10 cellular contexts compared by ENCODE assay signal in the genomic region with DNA sequence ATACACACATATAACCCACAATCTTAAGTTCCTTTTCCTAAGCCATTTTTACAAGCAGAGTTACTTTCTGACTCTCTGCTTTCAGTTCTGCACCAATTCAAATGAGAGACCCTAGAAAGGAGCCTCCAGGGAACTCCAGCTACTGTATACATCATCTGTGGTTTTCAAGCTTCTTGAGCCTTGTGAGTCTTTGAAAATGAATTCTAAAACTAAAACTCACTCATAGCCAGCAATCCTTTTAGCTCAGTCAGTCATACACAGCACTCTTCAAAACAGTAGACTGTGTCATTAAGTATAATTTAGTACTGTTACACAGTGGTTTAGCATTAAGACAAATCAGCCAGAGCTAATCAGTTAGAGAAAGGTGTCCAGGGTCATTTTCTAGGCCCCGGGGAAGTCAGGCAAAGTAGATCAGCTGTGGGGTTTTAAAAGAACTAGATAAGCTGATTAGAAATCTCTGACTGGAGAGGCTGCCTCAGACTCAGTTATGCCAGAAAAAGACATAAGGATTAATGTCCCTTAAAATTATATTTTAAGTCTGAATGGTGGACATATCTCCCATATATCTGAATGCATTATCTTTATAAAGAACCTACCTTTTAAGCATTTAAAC.
DNase-seq lines count a peak whose midpoint lies in the region; ATAC-seq and TF ChIP-seq lines count a peak whose summit lies in the region.
"Had no signal": no experiment of that assay in that cellular context is flagged by ENCODE, and none has a peak within 500 bp of the region (broad histone marks: within the 10 kb centered on the region; RNA-seq: fewer than 3 reads in every experiment).

No MANE protein-coding gene starts in this region.

- BruUV-seq in OCI-LY7 (replicated peaks; lab: Mats Ljungman, UMichigan) = no TSS peak

- H3K4me3 ChIP-seq in OCI-LY7 (ENCODE audit: low read depth, low read length, poor library complexity, severe bottlenecking) (no peak overlapping the region), mesendoderm (ENCODE audit: low read length) (no peak overlapping the region)
- H3K4me3 ChIP-seq: gastroesophageal sphincter had no signal

- no peak overlapping the region for H2BK15ac ChIP-seq in mesendoderm (replicated peaks; ENCODE audit: low read depth)

- H3K36me3 ChIP-seq in OCI-LY7 (ENCODE audit: insufficient read depth, low read length) = no peaks in the 10 kb centered on the region
- H3K36me3 ChIP-seq in mesendoderm (ENCODE audit: control insufficient read depth, insufficient read depth, low read length) = no peaks in the 10 kb centered on the region
- H3K36me3 ChIP-seq: gastroesophageal sphincter had no signal

- H3K4me1 ChIP-seq in OCI-LY7 (ENCODE audit: insufficient read depth, low read length, poor library complexity, severe bottlenecking) (peaks cover 29% of the 10 kb centered on the region), mesendoderm (ENCODE audit: control insufficient read depth, low read depth, low read length) (no peaks in the 10 kb centered on the region)

- no peak overlapping the region for H4K8ac ChIP-seq in mesendoderm (ENCODE audit: low read depth, low read length)

- H3K56ac ChIP-seq in mesendoderm (ENCODE audit: low read length) = no peak overlapping the region

- no peaks in the 10 kb centered on the region for H3K9me3 ChIP-seq in OCI-LY7 (ENCODE audit: low read length)
- H3K9me3 ChIP-seq: gastroesophageal sphincter had no signal

- H2BK5ac ChIP-seq in mesendoderm (ENCODE audit: low read length) = no peak overlapping the region

- H4K5ac ChIP-seq in mesendoderm (ENCODE audit: low read length) = no peak overlapping the region

- intact Hi-C loops in OCI-LY7 (cut with micrococcal nuclease; ENCODE audit: unreplicated experiment) = loop anchor here (5.0 kb wide), 1 partner anchor 179 kb away; no protein-coding TSS in a partner anchor

- H2AFZ ChIP-seq in OCI-LY7 (ENCODE audit: low read length) = no peak overlapping the region

- H2AK5ac ChIP-seq in mesendoderm (ENCODE audit: low read length) = no peak overlapping the region

- H3K4ac ChIP-seq in mesendoderm (ENCODE audit: low read depth, low read length) = no peak overlapping the region

- H3K27ac ChIP-seq in OCI-LY7 (ENCODE audit: low read depth, low read length, poor library complexity, severe bottlenecking) (no peak overlapping the region), mesendoderm (ENCODE audit: low read depth, low read length) (no peak overlapping the region)

- no peak overlapping the region for H3K23ac ChIP-seq in mesendoderm (ENCODE audit: low read length)

- TF ChIP-seq CTCF in OCI-LY7 (conservative IDR thresholded peaks at IDR 0.05; ENCODE audit: low read length) (no peak), GM20000 (IDR thresholded peaks at IDR 0.05; ENCODE audit: extremely low read depth, missing control alignments) (no peak)

- H4K20me1 ChIP-seq in OCI-LY7 (ENCODE audit: insufficient read depth, low read length) = no peaks in the 10 kb centered on the region

- CTCF ChIA-PET in OCI-LY7 (lab: Charles Lee; ENCODE audit: unreplicated experiment) = interaction anchor here (0.6 kb wide), 2 partner anchors 1364 to 1510 kb away, joined by 3 read pairs; no protein-coding TSS in a partner anchor

- no peaks in the 10 kb centered on the region for H3K79me2 ChIP-seq in OCI-LY7 (ENCODE audit: insufficient read depth, low read depth, low read length)
- no peaks in the 10 kb centered on the region for H3K79me2 ChIP-seq in mesendoderm (ENCODE audit: control insufficient read depth, insufficient read depth, low read length)

- WGBS in mesendoderm (ENCODE audit: extremely low coverage, insufficient coverage, low lambda C conversion rate) = no CpG with 5 or more reads among the region's 1 CpG

- no peak overlapping the region for H2BK120ac ChIP-seq in mesendoderm (ENCODE audit: low read depth, low read length)

- no peaks in the 10 kb centered on the region for H3K9me2 ChIP-seq in OCI-LY7 (ENCODE audit: insufficient read depth, low read length)

- peak overlapping the region; percentile 28 for H3K18ac ChIP-seq in mesendoderm (ENCODE audit: low read length)

- DNase-seq in OCI-LY7 (ENCODE audit: low spot score) (peak; percentile 80), mesendoderm (peak; percentile 10), pons (ENCODE audit: low spot score) (no peak), GM20000 (ENCODE audit: low spot score) (no peak)

- ATAC-seq in GM18511 (IDR thresholded peaks at IDR 0.05; ENCODE audit: unreplicated experiment) (peak; percentile 67), HG02870 (IDR thresholded peaks at IDR 0.05; ENCODE audit: unreplicated experiment) (peak; percentile 75), HG02970 (IDR thresholded peaks at IDR 0.05; ENCODE audit: low FRiP score, unreplicated experiment) (no peak), GM21737 (IDR thresholded peaks at IDR 0.05; ENCODE audit: unreplicated experiment) (no peak)
- ATAC-seq: gastroesophageal sphincter, HCT116 had no signal

- POLR2A ChIA-PET in OCI-LY7 (lab: Charles Lee) = interaction anchor here (0.6 to 1.4 kb wide), 3 partner anchors 14 to 113 kb away, joined by 3 to 6 read pairs (median 4); no protein-coding TSS in a partner anchor

- no peaks in the 10 kb centered on the region for H3K27me3 ChIP-seq in mesendoderm (ENCODE audit: insufficient read depth, low read length, poor library complexity)
- H3K27me3 ChIP-seq: gastroesophageal sphincter had no signal

- H3K9ac ChIP-seq in mesendoderm (ENCODE audit: low read length) = no peak overlapping the region

- H3K4me2 ChIP-seq in OCI-LY7 (ENCODE audit: low read length) (peak overlapping the region; percentile 43), mesendoderm (ENCODE audit: low read length) (no peak overlapping the region)

- no peaks in the 10 kb centered on the region for H3K79me1 ChIP-seq in mesendoderm (ENCODE audit: low read length)

Comparison
In these comparisons a context has a peak if more than half of its experiments do, and no peak if none do; other contexts are left out.
1. ATAC-seq: peak in GM18511 (single experiment) and HG02870 (single experiment); none in HG02970 (single experiment) and GM21737 (single experiment).
2. DNase-seq: peak in OCI-LY7 (single experiment) and mesendoderm (single experiment); none in pons (single experiment) and GM20000 (single experiment).